In genomic region chr7:157273208-157274202, GRCh38 we compare ENCODE assay signal across 8 cellular contexts.
A peak's percentile ranks its signal among the peaks of the same experiment; 100 is the strongest.
DNase-seq lines count a peak whose midpoint lies in the region; ATAC-seq, FAIRE-seq and TF ChIP-seq lines count a peak whose summit lies in the region.

No MANE protein-coding gene starts in this region.

- H3K4me1 Mint-ChIP-seq in natural killer cell: peaks cover 34 to 48% of the 10 kb centered on the region in 2 donors
- H3K4me1 Mint-ChIP-seq in stimulated activated memory B cell treated with anti-CD40 and anti-IgM and Interleukin-4, amounts not matched to agents 10 μg/mL and 1 μg/mL and 100 μg/mL, for 72 hours: peaks cover 32% of the 10 kb centered on the region

- intact Hi-C loops in natural killer cell (cut with micrococcal nuclease): loop anchor here (2.0 to 10.0 kb wide), 3 partner anchors 63 to 319 kb away; partner anchors contain the start of gene DNAJB6

- peak overlapping the region; percentile 17 for H3K27ac ChIP-seq in C4-2B

- ATAC-seq in HG03378 (IDR thresholded peaks at IDR 0.05; ENCODE audit: unreplicated experiment) (peak; percentile 53), natural killer cell (peak; percentile 67 to 79 (median 70))
- ATAC-seq in stimulated activated memory B cell treated with anti-CD40 and anti-IgM and Interleukin-4, amounts not matched to agents 10 μg/mL and 1 μg/mL and 100 μg/mL, for 72 hours: peak; percentile 76

- H3K27ac Mint-ChIP-seq in natural killer cell: peak overlapping the region; percentile 58 to 72
- H3K27ac Mint-ChIP-seq in stimulated activated memory B cell treated with anti-CD40 and anti-IgM and Interleukin-4, amounts not matched to agents 10 μg/mL and 1 μg/mL and 100 μg/mL, for 72 hours: no peak overlapping the region

- DNase-seq in GM19239 (ENCODE audit: insufficient read length, low spot score) (peak; percentile 92), NCI-H82 treated with DMSO at 0.1 percent for 48 hours (lab: John Stamatoyannopoulos, UW; ENCODE audit: unreplicated experiment) (peak; percentile 8), erythroblast (lab: John Stamatoyannopoulos, UW) (peak; percentile 68 to 80), natural killer cell (peak; percentile 66)
- DNase-seq in activated CD8-positive, alpha-beta memory T cell treated with anti-CD3 and anti-CD28 coated beads, Interleukin-2, amount 50 U/mL, for 48 hours: peak; percentile 87

- FAIRE-seq in GM19239 (lab: Jason Lieb, UNC): peak; percentile 21

- peak; percentile 100 for TF ChIP-seq CTCF in C4-2B (conservative IDR thresholded peaks at IDR 0.05)
- peak; percentile 92 for TF ChIP-seq CTCF in natural killer cell (IDR thresholded peaks at IDR 0.05)

- no peaks in the 10 kb centered on the region for H3K9me3 Mint-ChIP-seq in natural killer cell
- no peaks in the 10 kb centered on the region for H3K9me3 Mint-ChIP-seq in stimulated activated memory B cell treated with anti-CD40 and anti-IgM and Interleukin-4, amounts not matched to agents 10 μg/mL and 1 μg/mL and 100 μg/mL, for 72 hours

- H3K4me3 Mint-ChIP-seq in natural killer cell: no peak overlapping the region
- H3K4me3 Mint-ChIP-seq in stimulated activated memory B cell treated with anti-CD40 and anti-IgM and Interleukin-4, amounts not matched to agents 10 μg/mL and 1 μg/mL and 100 μg/mL, for 72 hours: no peak overlapping the region

- no peak for TF ChIP-seq POLR2A in erythroblast (IDR thresholded peaks at IDR 0.05; ENCODE audit: low read length)

- H3K36me3 Mint-ChIP-seq in natural killer cell: peaks cover 7% of the 10 kb centered on the region
- peaks cover 27% of the 10 kb centered on the region for H3K36me3 Mint-ChIP-seq in stimulated activated memory B cell treated with anti-CD40 and anti-IgM and Interleukin-4, amounts not matched to agents 10 μg/mL and 1 μg/mL and 100 μg/mL, for 72 hours

- no peaks in the 10 kb centered on the region for H3K27me3 Mint-ChIP-seq in natural killer cell (ENCODE audit: low read depth in 2 of 2)
- peaks cover 2% of the 10 kb centered on the region for H3K27me3 Mint-ChIP-seq in stimulated activated memory B cell treated with anti-CD40 and anti-IgM and Interleukin-4, amounts not matched to agents 10 μg/mL and 1 μg/mL and 100 μg/mL, for 72 hours

Comparison
In these comparisons a context has a peak if more than half of its experiments do, and no peak if none do; other contexts are left out.
1. Peak in every context shown above with its lines: DNase-seq, ATAC-seq and H3K27ac ChIP-seq.
2. DNase-seq: peak in every context shown above with its lines; median percentile 92 in GM19239; 87 in activated CD8-positive, alpha-beta memory T cell treated with anti-CD3 and anti-CD28 coated beads, Interleukin-2, amount 50 U/mL, for 48 hours; 74 in erythroblast; 66 in natural killer cell; 8 in NCI-H82 treated with DMSO at 0.1 percent for 48 hours.